3 cellular contexts compared by ENCODE assay signal in the genomic region with DNA sequence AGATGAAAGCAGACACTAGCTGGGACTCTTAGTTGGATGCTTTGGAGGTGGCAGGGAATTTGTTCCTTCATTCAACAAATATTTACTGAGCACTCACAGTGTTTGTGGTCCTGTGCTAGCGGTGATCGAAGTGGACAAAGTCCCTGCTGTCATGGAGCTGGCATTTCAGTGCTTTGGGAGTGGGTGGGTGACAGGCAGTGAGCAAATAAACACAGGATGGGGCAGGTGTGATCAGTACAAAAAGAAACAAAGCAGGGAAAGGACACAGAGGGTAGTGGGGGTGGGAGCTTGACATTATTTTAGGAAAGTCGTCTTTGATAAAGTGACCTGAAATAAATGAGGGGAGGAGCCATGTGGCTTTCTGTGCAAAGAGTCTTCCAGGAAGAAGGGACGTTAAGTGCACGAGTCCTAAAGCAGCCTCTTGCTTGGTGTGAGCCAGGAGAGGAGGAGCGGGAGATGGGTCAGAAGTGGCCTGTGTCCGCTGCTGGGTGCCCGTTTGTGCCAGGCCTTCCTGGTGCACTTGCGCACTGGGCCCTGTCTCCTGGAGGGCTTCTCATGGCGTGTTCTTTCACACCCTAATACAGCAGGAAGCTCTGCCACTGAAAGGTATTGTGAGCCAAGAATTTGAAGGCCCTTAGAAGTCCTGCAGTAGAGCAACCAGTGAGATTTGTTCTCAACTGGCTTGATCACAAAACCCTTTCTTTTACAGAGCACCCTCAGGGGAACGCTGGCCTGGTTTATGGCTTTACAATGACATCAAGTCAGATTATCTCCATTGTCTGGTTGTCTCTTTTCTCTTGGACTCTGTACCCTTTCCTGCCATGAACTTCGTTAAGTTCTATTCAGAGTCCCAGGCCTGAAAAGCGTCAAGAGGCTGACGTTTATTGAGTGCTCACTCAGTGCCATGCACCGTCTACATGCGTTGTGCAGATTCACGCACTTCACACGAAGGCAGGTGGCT.
TF ChIP-seq lines count a peak whose summit lies in the region.

No MANE protein-coding gene starts in this region.

TF ChIP-seq in IMR-90, 13 proteins besides CTCF, POLR2A, EP300 and RAD21:
- TF ChIP-seq MAZ (IDR thresholded peaks at IDR 0.05; ENCODE audit: borderline replicate concordance, low read depth, low read length), result no peak
- TF ChIP-seq, protein P1, sequence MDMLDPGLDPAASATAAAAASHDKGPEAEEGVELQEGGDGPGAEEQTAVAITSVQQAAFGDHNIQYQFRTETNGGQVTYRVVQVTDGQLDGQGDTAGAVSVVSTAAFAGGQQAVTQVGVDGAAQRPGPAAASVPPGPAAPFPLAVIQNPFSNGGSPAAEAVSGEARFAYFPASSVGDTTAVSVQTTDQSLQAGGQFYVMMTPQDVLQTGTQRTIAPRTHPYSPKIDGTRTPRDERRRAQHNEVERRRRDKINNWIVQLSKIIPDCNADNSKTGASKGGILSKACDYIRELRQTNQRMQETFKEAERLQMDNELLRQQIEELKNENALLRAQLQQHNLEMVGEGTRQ (IDR thresholded peaks at IDR 0.05; ENCODE audit: low read depth, low read length), result no peak
- TF ChIP-seq FOS (IDR thresholded peaks at IDR 0.05; ENCODE audit: low read depth, low read length), result no peak
- no peak for TF ChIP-seq RCOR1 (IDR thresholded peaks at IDR 0.05; ENCODE audit: insufficient replicate concordance, low read length)
- TF ChIP-seq MAFK (IDR thresholded peaks at IDR 0.05; ENCODE audit: low read depth, low read length), result no peak
- TF ChIP-seq, protein P2, sequence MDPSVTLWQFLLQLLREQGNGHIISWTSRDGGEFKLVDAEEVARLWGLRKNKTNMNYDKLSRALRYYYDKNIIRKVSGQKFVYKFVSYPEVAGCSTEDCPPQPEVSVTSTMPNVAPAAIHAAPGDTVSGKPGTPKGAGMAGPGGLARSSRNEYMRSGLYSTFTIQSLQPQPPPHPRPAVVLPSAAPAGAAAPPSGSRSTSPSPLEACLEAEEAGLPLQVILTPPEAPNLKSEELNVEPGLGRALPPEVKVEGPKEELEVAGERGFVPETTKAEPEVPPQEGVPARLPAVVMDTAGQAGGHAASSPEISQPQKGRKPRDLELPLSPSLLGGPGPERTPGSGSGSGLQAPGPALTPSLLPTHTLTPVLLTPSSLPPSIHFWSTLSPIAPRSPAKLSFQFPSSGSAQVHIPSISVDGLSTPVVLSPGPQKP (IDR thresholded peaks at IDR 0.05; ENCODE audit: borderline replicate concordance, low read depth, low read length), result no peak
- no peak for TF ChIP-seq BHLHE40 (IDR thresholded peaks at IDR 0.05; ENCODE audit: low read depth, low read length)
- TF ChIP-seq RFX5 (IDR thresholded peaks at IDR 0.05; ENCODE audit: low read depth, low read length), result no peak
- TF ChIP-seq NFE2L2 (IDR thresholded peaks at IDR 0.05; ENCODE audit: low read depth, low read length), result no peak
- TF ChIP-seq MXI1 (IDR thresholded peaks at IDR 0.05; ENCODE audit: borderline replicate concordance, low read depth, low read length), result no peak
- TF ChIP-seq CHD1 (IDR thresholded peaks at IDR 0.05; ENCODE audit: low read depth, low read length), result no peak
- no peak for TF ChIP-seq SMC3 (IDR thresholded peaks at IDR 0.05; ENCODE audit: low read depth, low read length)
- TF ChIP-seq CEBPB (IDR thresholded peaks at IDR 0.05; ENCODE audit: low read depth, low read length), result no peak

TF ChIP-seq in GM12878, 131 proteins besides CTCF, POLR2A, EP300 and RAD21:
- TF ChIP-seq NR2C1 (IDR thresholded peaks at IDR 0.05) (no peak), YY1 (IDR thresholded peaks at IDR 0.05; ENCODE audit: low read depth, low read length) (no peak)

TF ChIP-seq in HepG2, 621 proteins besides CTCF, POLR2A, EP300 and RAD21 (continues in another document):
- TF ChIP-seq MIER2 (CRISPR knock-in tag; IDR thresholded peaks at IDR 0.05), result peak; percentile 59; the same call in 1 of the 2 replicates
- no peak for TF ChIP-seq THYN1 (CRISPR knock-in tag; IDR thresholded peaks at IDR 0.05; ENCODE audit: borderline replicate concordance, low read depth)
- TF ChIP-seq ZKSCAN1 (IDR thresholded peaks at IDR 0.05; ENCODE audit: low read length), result peak; percentile 36; the same call in 1 of the 2 replicates
- peak; percentile 88; the same call in 1 of the 2 replicates for TF ChIP-seq ZNF788 (CRISPR knock-in tag; IDR thresholded peaks at IDR 0.05; ENCODE audit: borderline replicate concordance)
- TF ChIP-seq IRF9 (CRISPR knock-in tag; IDR thresholded peaks at IDR 0.05; ENCODE audit: borderline replicate concordance), result peak; percentile 86
- TF ChIP-seq RBAK (CRISPR knock-in tag; IDR thresholded peaks at IDR 0.05), result no peak
- no peak for TF ChIP-seq ATF6 (CRISPR knock-in tag; conservative IDR thresholded peaks at IDR 0.05)
- peak; percentile 77; the same call in 1 of the 2 replicates for TF ChIP-seq ZSCAN31 (CRISPR knock-in tag; IDR thresholded peaks at IDR 0.05; ENCODE audit: low read depth)
- TF ChIP-seq NR2C2 (CRISPR knock-in tag; IDR thresholded peaks at IDR 0.05; ENCODE audit: borderline replicate concordance), result peak; percentile 86
- TF ChIP-seq KLF12 (CRISPR knock-in tag; IDR thresholded peaks at IDR 0.05; ENCODE audit: borderline replicate concordance), result 0 out of 2 replicates have a peak, but pooled peaks have one; percentile 18
- peak; percentile 73 for TF ChIP-seq SKI (IDR thresholded peaks at IDR 0.05; ENCODE audit: partially characterized antibody)
- TF ChIP-seq, protein P3, sequence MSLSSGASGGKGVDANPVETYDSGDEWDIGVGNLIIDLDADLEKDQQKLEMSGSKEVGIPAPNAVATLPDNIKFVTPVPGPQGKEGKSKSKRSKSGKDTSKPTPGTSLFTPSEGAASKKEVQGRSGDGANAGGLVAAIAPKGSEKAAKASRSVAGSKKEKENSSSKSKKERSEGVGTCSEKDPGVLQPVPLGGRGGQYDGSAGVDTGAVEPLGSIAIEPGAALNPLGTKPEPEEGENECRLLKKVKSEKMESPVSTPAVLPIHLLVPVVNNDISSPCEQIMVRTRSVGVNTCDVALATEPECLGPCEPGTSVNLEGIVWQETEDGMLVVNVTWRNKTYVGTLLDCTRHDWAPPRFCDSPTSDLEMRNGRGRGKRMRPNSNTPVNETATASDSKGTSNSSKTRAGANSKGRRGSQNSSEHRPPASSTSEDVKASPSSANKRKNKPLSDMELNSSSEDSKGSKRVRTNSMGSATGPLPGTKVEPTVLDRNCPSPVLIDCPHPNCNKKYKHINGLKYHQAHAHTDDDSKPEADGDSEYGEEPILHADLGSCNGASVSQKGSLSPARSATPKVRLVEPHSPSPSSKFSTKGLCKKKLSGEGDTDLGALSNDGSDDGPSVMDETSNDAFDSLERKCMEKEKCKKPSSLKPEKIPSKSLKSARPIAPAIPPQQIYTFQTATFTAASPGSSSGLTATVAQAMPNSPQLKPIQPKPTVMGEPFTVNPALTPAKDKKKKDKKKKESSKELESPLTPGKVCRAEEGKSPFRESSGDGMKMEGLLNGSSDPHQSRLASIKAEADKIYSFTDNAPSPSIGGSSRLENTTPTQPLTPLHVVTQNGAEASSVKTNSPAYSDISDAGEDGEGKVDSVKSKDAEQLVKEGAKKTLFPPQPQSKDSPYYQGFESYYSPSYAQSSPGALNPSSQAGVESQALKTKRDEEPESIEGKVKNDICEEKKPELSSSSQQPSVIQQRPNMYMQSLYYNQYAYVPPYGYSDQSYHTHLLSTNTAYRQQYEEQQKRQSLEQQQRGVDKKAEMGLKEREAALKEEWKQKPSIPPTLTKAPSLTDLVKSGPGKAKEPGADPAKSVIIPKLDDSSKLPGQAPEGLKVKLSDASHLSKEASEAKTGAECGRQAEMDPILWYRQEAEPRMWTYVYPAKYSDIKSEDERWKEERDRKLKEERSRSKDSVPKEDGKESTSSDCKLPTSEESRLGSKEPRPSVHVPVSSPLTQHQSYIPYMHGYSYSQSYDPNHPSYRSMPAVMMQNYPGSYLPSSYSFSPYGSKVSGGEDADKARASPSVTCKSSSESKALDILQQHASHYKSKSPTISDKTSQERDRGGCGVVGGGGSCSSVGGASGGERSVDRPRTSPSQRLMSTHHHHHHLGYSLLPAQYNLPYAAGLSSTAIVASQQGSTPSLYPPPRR (CRISPR knock-in tag; IDR thresholded peaks at IDR 0.05; ENCODE audit: borderline replicate concordance), result peak; percentile 98
- TF ChIP-seq ZNF574 (CRISPR knock-in tag; IDR thresholded peaks at IDR 0.05), result peak; percentile 85
- TF ChIP-seq, protein P4, sequence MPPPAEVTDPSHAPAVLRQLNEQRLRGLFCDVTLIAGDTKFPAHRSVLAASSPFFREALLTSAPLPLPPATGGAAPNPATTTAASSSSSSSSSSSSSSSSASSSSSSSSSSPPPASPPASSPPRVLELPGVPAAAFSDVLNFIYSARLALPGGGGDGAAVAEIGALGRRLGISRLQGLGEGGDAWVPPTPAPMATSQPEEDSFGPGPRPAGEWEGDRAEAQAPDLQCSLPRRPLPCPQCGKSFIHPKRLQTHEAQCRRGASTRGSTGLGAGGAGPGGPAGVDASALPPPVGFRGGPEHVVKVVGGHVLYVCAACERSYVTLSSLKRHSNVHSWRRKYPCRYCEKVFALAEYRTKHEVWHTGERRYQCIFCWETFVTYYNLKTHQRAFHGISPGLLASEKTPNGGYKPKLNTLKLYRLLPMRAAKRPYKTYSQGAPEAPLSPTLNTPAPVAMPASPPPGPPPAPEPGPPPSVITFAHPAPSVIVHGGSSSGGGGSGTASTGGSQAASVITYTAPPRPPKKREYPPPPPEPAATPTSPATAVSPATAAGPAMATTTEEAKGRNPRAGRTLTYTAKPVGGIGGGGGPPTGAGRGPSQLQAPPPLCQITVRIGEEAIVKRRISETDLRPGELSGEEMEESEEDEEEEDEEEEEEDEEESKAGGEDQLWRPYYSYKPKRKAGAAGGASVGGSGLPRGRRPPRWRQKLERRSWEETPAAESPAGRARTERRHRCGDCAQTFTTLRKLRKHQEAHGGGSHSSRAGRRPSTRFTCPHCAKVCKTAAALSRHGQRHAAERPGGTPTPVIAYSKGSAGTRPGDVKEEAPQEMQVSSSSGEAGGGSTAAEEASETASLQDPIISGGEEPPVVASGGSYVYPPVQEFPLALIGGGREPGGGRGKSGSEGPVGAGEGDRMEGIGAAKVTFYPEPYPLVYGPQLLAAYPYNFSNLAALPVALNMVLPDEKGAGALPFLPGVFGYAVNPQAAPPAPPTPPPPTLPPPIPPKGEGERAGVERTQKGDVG (CRISPR knock-in tag; IDR thresholded peaks at IDR 0.05; ENCODE audit: borderline replicate concordance), result peak; percentile 74
- TF ChIP-seq ZNF704 (CRISPR knock-in tag; IDR thresholded peaks at IDR 0.05; ENCODE audit: borderline replicate concordance), result 0 out of 2 replicates have a peak, but pooled peaks have one; percentile 18
- peak; percentile 60; the same call in 1 of the 2 replicates for TF ChIP-seq ZNF552 (CRISPR knock-in tag; IDR thresholded peaks at IDR 0.05; ENCODE audit: borderline replicate concordance)
- peak; percentile 80; the same call in 1 of the 2 replicates for TF ChIP-seq YEATS2 (CRISPR knock-in tag; IDR thresholded peaks at IDR 0.05; ENCODE audit: borderline replicate concordance)
- no peak for TF ChIP-seq NFE2L1 (CRISPR knock-in tag; IDR thresholded peaks at IDR 0.05; ENCODE audit: borderline replicate concordance)
- TF ChIP-seq GPBP1L1 (CRISPR knock-in tag; IDR thresholded peaks at IDR 0.05), result no peak
- TF ChIP-seq ZBTB20 (CRISPR knock-in tag; IDR thresholded peaks at IDR 0.05; ENCODE audit: borderline replicate concordance, low read depth), result peak; percentile 61; the same call in 1 of the 2 replicates
